20 cellular contexts compared by ENCODE assay signal in the genomic region with DNA sequence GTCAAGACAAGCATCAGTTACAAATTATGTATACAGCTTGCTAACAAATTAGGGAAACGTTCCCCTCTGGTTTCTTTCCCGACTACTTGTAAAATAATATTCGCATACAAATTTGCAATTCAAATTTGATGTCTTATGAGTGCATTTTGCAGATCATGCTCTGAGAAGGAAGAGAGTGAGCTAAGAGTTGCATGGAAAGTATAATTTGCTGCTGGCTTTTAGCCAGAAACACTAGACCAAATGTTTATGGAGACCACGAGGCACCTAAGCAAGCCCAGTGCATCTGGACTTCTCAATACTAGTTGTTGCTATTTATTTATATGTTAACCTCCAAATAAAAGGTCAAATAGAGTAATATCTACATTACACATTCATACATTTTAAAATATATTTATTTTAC.
DNase-seq lines count a peak whose midpoint lies in the region; ATAC-seq and TF ChIP-seq lines count a peak whose summit lies in the region.
"Had no signal": no experiment of that assay in that cellular context is flagged by ENCODE, and none has a peak within 500 bp of the region (broad histone marks: within the 10 kb centered on the region; RNA-seq: fewer than 3 reads in every experiment).

No MANE protein-coding gene starts in this region.

- no peaks in the 10 kb centered on the region for H3K36me3 ChIP-seq in suprapubic skin
- H3K36me3 ChIP-seq: SJSA1 had no signal

- DNase-seq in NCI-H1436 (lab: John Stamatoyannopoulos, UW) (peak; percentile 42), NCI-H1436 treated with DMSO at 0.1 percent for 48 hours (lab: John Stamatoyannopoulos, UW) (no peak), DMS79 treated with DMSO at 0.1 percent for 48 hours (lab: John Stamatoyannopoulos, UW) (peak; percentile 75), NCI-H2171 treated with DMSO at 0.1 percent for 48 hours (lab: John Stamatoyannopoulos, UW) (peak; percentile 64), NCI-H774 (lab: John Stamatoyannopoulos, UW) (peak; percentile 25), suprapubic skin (ENCODE audit: low spot score in 2 of 2) (no peak)
- DNase-seq in activated CD4-positive, alpha-beta T cell treated with anti-CD3 and anti-CD28 coated beads for 4 hours: no peak
- DNase-seq: 8988T, Caco-2, GF-D8, GOT3, KBM-7, NCI-H1092 treated with DMSO at 0.1 percent for 48 hours, NCI-H226, PC-3, T-helper 9 cell had no signal

- 75% methylated on average over 4 of the region's 4 CpGs for WGBS in suprapubic skin

- no peak for ATAC-seq in activated CD4-positive, CD25-positive, alpha-beta regulatory T cell treated with anti-CD3 and anti-CD28 coated beads, Interleukin-2, amount 50 U/mL, for 24 hours
- ATAC-seq: PC-3 had no signal

- TF ChIP-seq CTCF in suprapubic skin (IDR thresholded peaks at IDR 0.05): no peak

- H3K9me3 ChIP-seq in suprapubic skin: no peaks in the 10 kb centered on the region
- H3K9me3 ChIP-seq: Caco-2, SJSA1 had no signal

- H3K27me3 ChIP-seq in suprapubic skin: no peaks in the 10 kb centered on the region
- H3K27me3 ChIP-seq: SJSA1 had no signal

- no peak overlapping the region for H3K4me3 ChIP-seq in suprapubic skin
- H3K4me3 ChIP-seq: SJSA1 had no signal

- no peak overlapping the region for H3K27ac ChIP-seq in suprapubic skin
- H3K27ac ChIP-seq: C4-2B, HL-60, SJSA1 had no signal

- no peaks in the 10 kb centered on the region for H3K4me1 ChIP-seq in suprapubic skin
- H3K4me1 ChIP-seq: Caco-2, SJSA1 had no signal

- TF ChIP-seq POLR2A in suprapubic skin (IDR thresholded peaks at IDR 0.05): no peak

- no peak for TF ChIP-seq EP300 in suprapubic skin (IDR thresholded peaks at IDR 0.05)

Comparison
In these comparisons a context has a peak if more than half of its experiments do, and no peak if none do; other contexts are left out.
1. DNase-seq: peak in NCI-H1436 (single experiment), DMS79 treated with DMSO at 0.1 percent for 48 hours (single experiment), NCI-H2171 treated with DMSO at 0.1 percent for 48 hours (single experiment) and NCI-H774 (single experiment); none in NCI-H1436 treated with DMSO at 0.1 percent for 48 hours (single experiment), activated CD4-positive, alpha-beta T cell treated with anti-CD3 and anti-CD28 coated beads for 4 hours (0 of 2) and suprapubic skin (0 of 2).